Comparison of ENCODE assay signal across 8 cellular contexts in genomic region chr12:124456652-124457152, GRCh38.
DNase-seq lines count a peak whose midpoint lies in the region; ATAC-seq, FAIRE-seq and TF ChIP-seq lines count a peak whose summit lies in the region.

No MANE protein-coding gene starts in this region.

- H3K4me3 ChIP-seq in kidney (ENCODE audit: low read length in 2 of 2): no peak overlapping the region

- no peak for FAIRE-seq in kidney (lab: Jason Lieb, UNC)

- peaks cover 24 to 26% of the 10 kb centered on the region in 2 donors for H3K4me1 ChIP-seq in kidney (ENCODE audit: control insufficient read depth in 1 of 2, insufficient read depth in 1 of 2, low read depth in 1 of 2, low read length in 2 of 2)

- H3K27ac ChIP-seq in kidney (ENCODE audit: low read depth in 2 of 2, low read length in 2 of 2): peak overlapping the region in 1 of 2 donors; percentile 85

- intact Hi-C loops in kidney (cut with DNase I): no loop called here

- H3K36me3 ChIP-seq in kidney (ENCODE audit: control insufficient read depth in 1 of 2, insufficient read depth in 2 of 2, low read length in 2 of 2): peaks cover 8 to 22% of the 10 kb centered on the region in 2 donors

- DNase-seq in stimulated activated CD4-positive, alpha-beta T cell treated with anti-CD3 and anti-CD28 coated beads, Interleukin-2, amount 100 ng/mL, for 24 hours: peak; percentile 32 to 39
- no peak for DNase-seq in stimulated activated CD4-positive, alpha-beta T cell treated with anti-CD3 and anti-CD28 coated beads, Interleukin-2, amount 100 ng/mL, for 48 hours
- DNase-seq in activated CD8-positive, alpha-beta memory T cell treated with anti-CD3 and anti-CD28 coated beads, Interleukin-2, amount 50 U/mL, for 1 hour (ENCODE audit: extremely low read depth): peak; percentile 32
- DNase-seq in kidney (peak; percentile 90), nucleus accumbens (lab: John Stamatoyannopoulos, UW) (no peak), HuH-7.5 (ENCODE audit: low spot score) (no peak), left lobe of liver (ENCODE audit: low spot score) (no peak)

- no peak for TF ChIP-seq CTCF in kidney (IDR thresholded peaks at IDR 0.05; ENCODE audit: borderline replicate concordance, extremely low read depth, insufficient read depth)

- H3K9ac ChIP-seq in kidney (ENCODE audit: low read length in 2 of 2): no peak overlapping the region

- no peaks in the 10 kb centered on the region for H3K9me3 ChIP-seq in kidney (ENCODE audit: control insufficient read depth in 1 of 2, low read length in 2 of 2)

- ATAC-seq in left lobe of liver (no peak), GM18907 (IDR thresholded peaks at IDR 0.05; ENCODE audit: unreplicated experiment) (no peak)

Comparison
In these comparisons a context has a peak if more than half of its experiments do, and no peak if none do; other contexts are left out.
1. DNase-seq: peak in stimulated activated CD4-positive, alpha-beta T cell treated with anti-CD3 and anti-CD28 coated beads, Interleukin-2, amount 100 ng/mL, for 24 hours (2 of 2), activated CD8-positive, alpha-beta memory T cell treated with anti-CD3 and anti-CD28 coated beads, Interleukin-2, amount 50 U/mL, for 1 hour (single experiment) and kidney (single experiment); none in stimulated activated CD4-positive, alpha-beta T cell treated with anti-CD3 and anti-CD28 coated beads, Interleukin-2, amount 100 ng/mL, for 48 hours (0 of 2), nucleus accumbens (0 of 56), HuH-7.5 (single experiment) and left lobe of liver (single experiment).